In genomic region chr18:61272793-61273192, GRCh38 we compare ENCODE assay signal across 1 cellular context.
TF ChIP-seq lines count a peak whose summit lies in the region.

No MANE protein-coding gene starts in this region.

TF ChIP-seq in HEK293, 187 proteins besides CTCF, POLR2A, EP300 and RAD21 (continued from another document):
- TF ChIP-seq ZBTB11 (tag by site-specific recombination; conservative IDR thresholded peaks at IDR 0.05; ENCODE audit: low read depth) (peak; percentile 56), ZNF623 (tag by site-specific recombination; IDR thresholded peaks at IDR 0.05) (peak; percentile 38; the same call in 1 of the 2 replicates), PRDM2 (tag by site-specific recombination; IDR thresholded peaks at IDR 0.05; ENCODE audit: borderline replicate concordance) (no peak), IKZF3 (tag by site-specific recombination; IDR thresholded peaks at IDR 0.05) (no peak)
